23 cellular contexts compared by ENCODE assay signal in the genomic region with DNA sequence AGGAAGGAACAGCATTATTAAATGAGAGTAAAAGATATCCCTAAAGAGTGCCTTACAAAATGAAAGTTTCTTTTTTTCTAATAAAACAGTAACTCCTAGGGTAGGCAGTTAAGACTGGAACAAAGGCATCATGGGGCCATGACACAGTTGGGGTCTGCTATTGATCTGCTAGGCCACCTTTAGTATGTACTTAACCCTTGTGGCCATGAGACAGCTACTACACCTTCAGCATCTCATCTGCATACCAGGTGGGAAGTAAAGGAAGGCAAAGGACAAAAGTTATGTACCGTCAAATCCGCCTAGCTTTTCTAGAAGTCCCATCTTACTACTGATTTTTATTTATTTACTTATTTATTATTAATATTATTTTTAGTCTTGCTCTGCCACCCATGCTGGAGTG.
"Had no signal": no experiment of that assay in that cellular context is flagged by ENCODE, and none has a peak within 500 bp of the region (broad histone marks: within the 10 kb centered on the region; RNA-seq: fewer than 3 reads in every experiment).

No MANE protein-coding gene starts in this region.

- H3K36me3 ChIP-seq: SJSA1 had no signal

- H3K4me3 ChIP-seq: SJSA1, SK-N-MC had no signal

- H3K4me1 ChIP-seq: SJSA1 had no signal

- DNase-seq: KBM-7, MV-4-11, NCI-H1048, NCI-H1105 treated with DMSO at 0.1 percent for 48 hours, NCI-H1417 treated with DMSO at 0.1 percent for 48 hours, NCI-H146, NCI-H1694 treated with DMSO at 0.1 percent for 48 hours, NCI-H1930, NCI-H2081 treated with DMSO at 0.1 percent for 48 hours, NCI-H2171, NCI-H226, NCI-H446, NCI-H510A, NCI-H524 treated with DMSO at 0.1 percent for 48 hours, NCI-H69, NCI-H774, Right ventricle myocardium superior, RPMI8226, SIG-M5, SW 1271 had no signal

- H3K9me3 ChIP-seq: SJSA1 had no signal

- H3K27ac ChIP-seq: SJSA1, SK-N-MC had no signal

- FAIRE-seq: RCC 7860 had no signal

- H3K27me3 ChIP-seq: SJSA1 had no signal
